In genomic region chr14:103576371-103577024, GRCh38 we compare ENCODE assay signal across 1 cellular context.
TF ChIP-seq lines count a peak whose summit lies in the region.

No MANE protein-coding gene starts in this region.

TF ChIP-seq in HEK293, 187 proteins besides CTCF, POLR2A, EP300 and RAD21 (continued from another document and continues in another):
- peak; percentile 54 for TF ChIP-seq PRDM10 (tag by site-specific recombination; IDR thresholded peaks at IDR 0.05)
- no peak for TF ChIP-seq ZNF658 (tag by site-specific recombination; IDR thresholded peaks at IDR 0.05)
- peak; percentile 93 for TF ChIP-seq ZNF600 (tag by site-specific recombination; IDR thresholded peaks at IDR 0.05)
- peak; percentile 68 for TF ChIP-seq SP2 (tag by site-specific recombination; IDR thresholded peaks at IDR 0.05)
- no peak for TF ChIP-seq AEBP2 (tag by site-specific recombination; IDR thresholded peaks at IDR 0.05; ENCODE audit: borderline replicate concordance)
- TF ChIP-seq ZSCAN30 (tag by site-specific recombination; IDR thresholded peaks at IDR 0.05): peak; percentile 98
- TF ChIP-seq ZNF501 (tag by site-specific recombination; IDR thresholded peaks at IDR 0.05): no peak
- peak; percentile 39; the same call in 1 of the 2 replicates for TF ChIP-seq PATZ1 (tag by site-specific recombination; IDR thresholded peaks at IDR 0.05)
- no peak for TF ChIP-seq ZNF221 (tag by site-specific recombination; IDR thresholded peaks at IDR 0.05; ENCODE audit: borderline replicate concordance)
- peak; percentile 65; the same call in 1 of the 2 replicates for TF ChIP-seq ZNF561 (tag by site-specific recombination; IDR thresholded peaks at IDR 0.05; ENCODE audit: borderline replicate concordance)
- TF ChIP-seq OSR2 (tag by site-specific recombination; IDR thresholded peaks at IDR 0.05): 0 out of 2 replicates have a peak, but pooled peaks have one; percentile 50
- no peak for TF ChIP-seq ZNF521 (tag by site-specific recombination; IDR thresholded peaks at IDR 0.05)
- peak; percentile 21; the same call in 1 of the 2 replicates for TF ChIP-seq ZBTB20 (tag by site-specific recombination; IDR thresholded peaks at IDR 0.05)
- no peak for TF ChIP-seq PBX3 (CRISPR knock-in tag; IDR thresholded peaks at IDR 0.05)
- no peak for TF ChIP-seq ZNF549 (tag by site-specific recombination; IDR thresholded peaks at IDR 0.05)
- TF ChIP-seq ZEB2 (tag by site-specific recombination; IDR thresholded peaks at IDR 0.05): peak; percentile 53; the same call in 1 of the 2 replicates
- peak; percentile 100 for TF ChIP-seq ZNF394 (tag by site-specific recombination; IDR thresholded peaks at IDR 0.05; ENCODE audit: borderline replicate concordance)
- TF ChIP-seq ZNF174 (tag by site-specific recombination; IDR thresholded peaks at IDR 0.05): no peak
- TF ChIP-seq, protein P1, sequence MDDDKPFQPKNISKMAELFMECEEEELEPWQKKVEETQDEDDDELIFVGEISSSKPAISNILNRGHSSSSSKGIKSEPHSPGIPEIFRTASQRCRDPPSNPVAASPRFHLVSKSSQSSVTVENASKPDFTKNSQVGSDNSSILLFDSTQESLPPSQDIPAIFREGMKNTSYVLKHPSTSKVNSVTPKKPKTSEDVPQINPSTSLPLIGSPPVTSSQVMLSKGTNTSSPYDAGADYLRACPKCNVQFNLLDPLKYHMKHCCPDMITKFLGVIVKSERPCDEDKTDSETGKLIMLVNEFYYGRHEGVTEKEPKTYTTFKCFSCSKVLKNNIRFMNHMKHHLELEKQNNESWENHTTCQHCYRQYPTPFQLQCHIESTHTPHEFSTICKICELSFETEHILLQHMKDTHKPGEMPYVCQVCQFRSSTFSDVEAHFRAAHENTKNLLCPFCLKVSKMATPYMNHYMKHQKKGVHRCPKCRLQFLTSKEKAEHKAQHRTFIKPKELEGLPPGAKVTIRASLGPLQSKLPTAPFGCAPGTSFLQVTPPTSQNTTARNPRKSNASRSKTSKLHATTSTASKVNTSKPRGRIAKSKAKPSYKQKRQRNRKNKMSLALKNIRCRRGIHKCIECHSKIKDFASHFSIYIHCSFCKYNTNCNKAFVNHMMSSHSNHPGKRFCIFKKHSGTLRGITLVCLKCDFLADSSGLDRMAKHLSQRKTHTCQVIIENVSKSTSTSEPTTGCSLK (tag by site-specific recombination; IDR thresholded peaks at IDR 0.05): no peak
- no peak for TF ChIP-seq ZNF514 (tag by site-specific recombination; IDR thresholded peaks at IDR 0.05)
- TF ChIP-seq ZNF555 (tag by site-specific recombination; conservative IDR thresholded peaks at IDR 0.05): no peak
- TF ChIP-seq ZBTB44 (tag by site-specific recombination; IDR thresholded peaks at IDR 0.05): 0 out of 2 replicates have a peak, but pooled peaks have one; percentile 29
- TF ChIP-seq MYNN (tag by site-specific recombination; IDR thresholded peaks at IDR 0.05; ENCODE audit: borderline replicate concordance): peak; percentile 46; the same call in 1 of the 2 replicates
- TF ChIP-seq ZNF274 (IDR thresholded peaks at IDR 0.05; ENCODE audit: low read length): no peak
- no peak for TF ChIP-seq ZNF274 (tag by site-specific recombination; IDR thresholded peaks at IDR 0.05; ENCODE audit: borderline replicate concordance)
- TF ChIP-seq ZFP41 (tag by site-specific recombination; IDR thresholded peaks at IDR 0.05; ENCODE audit: borderline replicate concordance): no peak
- TF ChIP-seq ZNF335 (tag by site-specific recombination; conservative IDR thresholded peaks at IDR 0.05): peak; percentile 76
- TF ChIP-seq, protein P2, sequence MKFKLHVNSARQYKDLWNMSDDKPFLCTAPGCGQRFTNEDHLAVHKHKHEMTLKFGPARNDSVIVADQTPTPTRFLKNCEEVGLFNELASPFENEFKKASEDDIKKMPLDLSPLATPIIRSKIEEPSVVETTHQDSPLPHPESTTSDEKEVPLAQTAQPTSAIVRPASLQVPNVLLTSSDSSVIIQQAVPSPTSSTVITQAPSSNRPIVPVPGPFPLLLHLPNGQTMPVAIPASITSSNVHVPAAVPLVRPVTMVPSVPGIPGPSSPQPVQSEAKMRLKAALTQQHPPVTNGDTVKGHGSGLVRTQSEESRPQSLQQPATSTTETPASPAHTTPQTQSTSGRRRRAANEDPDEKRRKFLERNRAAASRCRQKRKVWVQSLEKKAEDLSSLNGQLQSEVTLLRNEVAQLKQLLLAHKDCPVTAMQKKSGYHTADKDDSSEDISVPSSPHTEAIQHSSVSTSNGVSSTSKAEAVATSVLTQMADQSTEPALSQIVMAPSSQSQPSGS (tag by site-specific recombination; IDR thresholded peaks at IDR 0.05; ENCODE audit: low read depth): no peak
- TF ChIP-seq ZNF645 (tag by site-specific recombination; IDR thresholded peaks at IDR 0.05): no peak
- TF ChIP-seq ZNF223 (tag by site-specific recombination; IDR thresholded peaks at IDR 0.05): no peak
- TF ChIP-seq, protein P3, sequence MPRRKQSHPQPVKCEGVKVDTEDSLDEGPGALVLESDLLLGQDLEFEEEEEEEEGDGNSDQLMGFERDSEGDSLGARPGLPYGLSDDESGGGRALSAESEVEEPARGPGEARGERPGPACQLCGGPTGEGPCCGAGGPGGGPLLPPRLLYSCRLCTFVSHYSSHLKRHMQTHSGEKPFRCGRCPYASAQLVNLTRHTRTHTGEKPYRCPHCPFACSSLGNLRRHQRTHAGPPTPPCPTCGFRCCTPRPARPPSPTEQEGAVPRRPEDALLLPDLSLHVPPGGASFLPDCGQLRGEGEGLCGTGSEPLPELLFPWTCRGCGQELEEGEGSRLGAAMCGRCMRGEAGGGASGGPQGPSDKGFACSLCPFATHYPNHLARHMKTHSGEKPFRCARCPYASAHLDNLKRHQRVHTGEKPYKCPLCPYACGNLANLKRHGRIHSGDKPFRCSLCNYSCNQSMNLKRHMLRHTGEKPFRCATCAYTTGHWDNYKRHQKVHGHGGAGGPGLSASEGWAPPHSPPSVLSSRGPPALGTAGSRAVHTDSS (tag by site-specific recombination; IDR thresholded peaks at IDR 0.05): peak; percentile 46
- TF ChIP-seq ZNF580 (tag by site-specific recombination; IDR thresholded peaks at IDR 0.05): peak; percentile 88
- no peak for TF ChIP-seq SCRT1 (tag by site-specific recombination; IDR thresholded peaks at IDR 0.05; ENCODE audit: borderline replicate concordance)
- no peak for TF ChIP-seq ZNF704 (tag by site-specific recombination; IDR thresholded peaks at IDR 0.05)
- peak; percentile 72; the same call in 1 of the 2 replicates for TF ChIP-seq ZBTB48 (tag by site-specific recombination; IDR thresholded peaks at IDR 0.05)
- no peak for TF ChIP-seq ZNF211 (tag by site-specific recombination; IDR thresholded peaks at IDR 0.05; ENCODE audit: low read depth)
- TF ChIP-seq ZNF701 (tag by site-specific recombination; IDR thresholded peaks at IDR 0.05): no peak
- peak; percentile 96 for TF ChIP-seq PRDM1 (tag by site-specific recombination; IDR thresholded peaks at IDR 0.05)
- TF ChIP-seq ZXDB (tag by site-specific recombination; IDR thresholded peaks at IDR 0.05): peak; percentile 60
- no peak for TF ChIP-seq ZNF133 (tag by site-specific recombination; IDR thresholded peaks at IDR 0.05)
- peak; percentile 88 for TF ChIP-seq ZNF341 (tag by site-specific recombination; IDR thresholded peaks at IDR 0.05; ENCODE audit: low read depth)
- no peak for TF ChIP-seq ZNF670 (tag by site-specific recombination; IDR thresholded peaks at IDR 0.05; ENCODE audit: low read depth)
